In genomic region chr10:55091691-55092328, GRCh38 we compare ENCODE assay signal across 8 cellular contexts.
DNase-seq lines count a peak whose midpoint lies in the region; ATAC-seq and TF ChIP-seq lines count a peak whose summit lies in the region.

No MANE protein-coding gene starts in this region.

- H3K4me1 ChIP-seq in HCT116 (ENCODE audit: control insufficient read depth in 1 of 2, insufficient read depth in 2 of 2, low read length in 2 of 2) (no peaks in the 10 kb centered on the region), left lung (no peaks in the 10 kb centered on the region)

- CTCF ChIA-PET in Calu3 (lab: Charles Lee): interaction anchor here (1.3 kb wide), 1 partner anchor 172 kb away, joined by 6 read pairs; no protein-coding TSS in a partner anchor
- CTCF ChIA-PET in HCT116 (lab: Charles Lee): no interaction called here

- no peak for ATAC-seq in HCT116
- ATAC-seq in left lung: no peak
- ATAC-seq in GM21360 (IDR thresholded peaks at IDR 0.05; ENCODE audit: unreplicated experiment): no peak

- H3K9ac ChIP-seq in HCT116 (ENCODE audit: low read length) (no peak overlapping the region), SU-DHL-6 (ENCODE audit: low read length) (no peak overlapping the region)

- H4K20me1 ChIP-seq in HCT116 (ENCODE audit: insufficient read depth): no peaks in the 10 kb centered on the region
- no peaks in the 10 kb centered on the region for H4K20me1 ChIP-seq in SU-DHL-6 (ENCODE audit: low read depth, low read length)

- TF ChIP-seq POLR2A in HCT116 (IDR thresholded peaks at IDR 0.05; ENCODE audit: borderline replicate concordance, extremely low read depth, insufficient read depth, insufficient read length): no peak

- H3K4me1 Mint-ChIP-seq in Calu3 (ENCODE audit: low read depth, unreplicated experiment): no peaks in the 10 kb centered on the region

- RAD21 ChIA-PET in HCT116 (lab: Charles Lee; ENCODE audit: low non-redundant PET in 1 of 2, low total read pairs in 2 of 2, uncharacterized antibody in 2 of 2, unreplicated experiment in 2 of 2): no interaction called here

- no peaks in the 10 kb centered on the region for H3K27me3 ChIP-seq in HCT116 (ENCODE audit: insufficient read depth, low read length)
- H3K27me3 ChIP-seq in SU-DHL-6 (ENCODE audit: low read length): no peaks in the 10 kb centered on the region
- H3K27me3 ChIP-seq in left lung: no peaks in the 10 kb centered on the region

- no peak overlapping the region for H2AFZ ChIP-seq in HCT116 (ENCODE audit: low read depth, low read length, poor library complexity, severe bottlenecking)
- no peak overlapping the region for H2AFZ ChIP-seq in SU-DHL-6 (ENCODE audit: low read depth, low read length, severe bottlenecking)

- peak; percentile 11 for DNase-seq in Calu3
- no peak for DNase-seq in HCT116 (ENCODE audit: low read depth, low spot score)
- no peak for DNase-seq in left lung
- no peak for DNase-seq in stimulated activated CD4-positive, alpha-beta T cell treated with anti-CD3 and anti-CD28 coated beads, Interleukin-2, amount 100 ng/mL, for 24 hours
- DNase-seq in NCI-H748 (lab: John Stamatoyannopoulos, UW; ENCODE audit: unreplicated experiment): no peak
- DNase-seq in stimulated activated CD4-positive, alpha-beta T cell treated with anti-CD3 and anti-CD28 coated beads, Interleukin-2, amount 100 ng/mL, for 48 hours: no peak

- no peak overlapping the region for H3K4me3 Mint-ChIP-seq in Calu3 (ENCODE audit: low read depth, unreplicated experiment)

- H3K4me3 ChIP-seq in HCT116 (replicated peaks in 1 of 2; ENCODE audit: low read depth in 1 of 2, low read length in 2 of 2): no peak overlapping the region
- H3K4me3 ChIP-seq in SU-DHL-6 (ENCODE audit: insufficient read depth, low read length, poor library complexity, severe bottlenecking): no peak overlapping the region
- no peak overlapping the region for H3K4me3 ChIP-seq in left lung

- intact Hi-C loops in Calu3 (cut with micrococcal nuclease; ENCODE audit: unreplicated experiment) (loop anchor here (1.0 to 10.0 kb wide), 6 partner anchors 105 to 1487 kb away; no protein-coding TSS in a partner anchor), HCT116 (cut with micrococcal nuclease) (no loop called here), left lung (cut with DNase I) (no loop called here)

- peak; percentile 30; the same call in 1 of the 2 replicates for TF ChIP-seq RAD21 in HCT116 (IDR thresholded peaks at IDR 0.05; ENCODE audit: low read depth)

- H3K36me3 ChIP-seq in HCT116 (ENCODE audit: control insufficient read depth in 1 of 2, insufficient read depth in 2 of 2, low read length in 2 of 2) (no peaks in the 10 kb centered on the region), SU-DHL-6 (ENCODE audit: low read length) (no peaks in the 10 kb centered on the region), left lung (no peaks in the 10 kb centered on the region)

- H3K4me2 ChIP-seq in HCT116 (ENCODE audit: low read length): no peak overlapping the region
- no peak overlapping the region for H3K4me2 ChIP-seq in SU-DHL-6 (ENCODE audit: low read depth, low read length, poor library complexity, severe bottlenecking)

- no peaks in the 10 kb centered on the region for H3F3A ChIP-seq in SU-DHL-6 (ENCODE audit: insufficient read depth)

- no peaks in the 10 kb centered on the region for H3K9me3 Mint-ChIP-seq in Calu3 (ENCODE audit: low read depth, unreplicated experiment)

- H3K27me3 Mint-ChIP-seq in Calu3 (ENCODE audit: unreplicated experiment): no peaks in the 10 kb centered on the region

- TF ChIP-seq CTCF in Calu3 (IDR thresholded peaks at IDR 0.05; ENCODE audit: unreplicated experiment): peak; percentile 80
- peak; percentile 6 to 63 (median 45); a peak in 4 of 6 replicates for TF ChIP-seq CTCF in HCT116 (IDR thresholded peaks at IDR 0.05 in 2 of 3, conservative IDR thresholded peaks at IDR 0.05 in 1 of 3; ENCODE audit: borderline replicate concordance in 1 of 3, insufficient read depth in 1 of 3, low read depth in 2 of 3, low read length in 2 of 3)
- peak; percentile 56 for TF ChIP-seq CTCF in SU-DHL-6 (IDR thresholded peaks at IDR 0.05; ENCODE audit: insufficient read depth, low read length, poor library complexity, severe bottlenecking)
- peak; percentile 31 to 86 for TF ChIP-seq CTCF in left lung (IDR thresholded peaks at IDR 0.05)

- POLR2A ChIA-PET in HCT116 (lab: Charles Lee): no interaction called here

- H3K79me2 ChIP-seq in HCT116 (ENCODE audit: insufficient read depth, low read length) (no peaks in the 10 kb centered on the region), SU-DHL-6 (ENCODE audit: insufficient read depth, low read length) (no peaks in the 10 kb centered on the region)

- no peak overlapping the region for H3K27ac ChIP-seq in HCT116 (ENCODE audit: low read depth, low read length)
- no peak overlapping the region for H3K27ac ChIP-seq in SU-DHL-6 (ENCODE audit: low read depth, low read length)
- no peak overlapping the region for H3K27ac ChIP-seq in left lung

- no peaks in the 10 kb centered on the region for H3K36me3 Mint-ChIP-seq in Calu3 (ENCODE audit: insufficient read depth, unreplicated experiment)

- H3K9me3 ChIP-seq in HCT116 (ENCODE audit: control insufficient read depth in 1 of 2, insufficient read depth in 1 of 2, low read depth in 1 of 2, low read length in 2 of 2): peaks cover 5 to 8% of the 10 kb centered on the region in 2 experiments; a peak in 1 of 4 replicates
- H3K9me3 ChIP-seq in SU-DHL-6 (ENCODE audit: insufficient read depth, low read length): no peaks in the 10 kb centered on the region
- H3K9me3 ChIP-seq in left lung: no peaks in the 10 kb centered on the region

- BruUV-seq in Calu3 (replicated peaks; lab: Mats Ljungman, UMichigan): no TSS peak
- no TSS peak for BruUV-seq in HCT116 (replicated peaks; lab: Mats Ljungman, UMichigan)

- H3K9me2 ChIP-seq in HCT116 (ENCODE audit: insufficient read depth) (no peaks in the 10 kb centered on the region), SU-DHL-6 (replicated peaks; ENCODE audit: insufficient read depth, low read length) (no peaks in the 10 kb centered on the region)

- H3K27ac Mint-ChIP-seq in Calu3 (ENCODE audit: unreplicated experiment): no peak overlapping the region

TF ChIP-seq in HCT116, 20 proteins besides CTCF, POLR2A, EP300 and RAD21:
- TF ChIP-seq SRF (IDR thresholded peaks at IDR 0.05; ENCODE audit: low read depth): no peak
- no peak for TF ChIP-seq SIN3A (IDR thresholded peaks at IDR 0.05; ENCODE audit: low read depth)
- no peak for TF ChIP-seq EZH2 (IDR thresholded peaks at IDR 0.05)
- no peak for TF ChIP-seq MAX (IDR thresholded peaks at IDR 0.05)
- no peak for TF ChIP-seq SP1 (IDR thresholded peaks at IDR 0.05; ENCODE audit: low read depth)
- no peak for TF ChIP-seq ZFX (IDR thresholded peaks at IDR 0.05)
- TF ChIP-seq JUND (IDR thresholded peaks at IDR 0.05): no peak
- TF ChIP-seq EGR1 (IDR thresholded peaks at IDR 0.05; ENCODE audit: low read depth): no peak
- TF ChIP-seq EZH2phosphoT487 (IDR thresholded peaks at IDR 0.05; ENCODE audit: borderline replicate concordance): no peak
- TF ChIP-seq TCF7L2 (IDR thresholded peaks at IDR 0.05; ENCODE audit: borderline replicate concordance, extremely low read depth, insufficient read depth, insufficient read length): no peak
- no peak for TF ChIP-seq ZNF274 (IDR thresholded peaks at IDR 0.05; ENCODE audit: low read depth, low read length)
- TF ChIP-seq ELF1 (IDR thresholded peaks at IDR 0.05; ENCODE audit: borderline replicate concordance, low read depth): no peak
- TF ChIP-seq ATF3 (IDR thresholded peaks at IDR 0.05): no peak
- TF ChIP-seq YY1 (IDR thresholded peaks at IDR 0.05; ENCODE audit: extremely low read depth, insufficient replicate concordance, low read depth, low read length): no peak
- no peak for TF ChIP-seq REST (IDR thresholded peaks at IDR 0.05; ENCODE audit: low read depth)
